8 cellular contexts compared by ENCODE assay signal in the genomic region with DNA sequence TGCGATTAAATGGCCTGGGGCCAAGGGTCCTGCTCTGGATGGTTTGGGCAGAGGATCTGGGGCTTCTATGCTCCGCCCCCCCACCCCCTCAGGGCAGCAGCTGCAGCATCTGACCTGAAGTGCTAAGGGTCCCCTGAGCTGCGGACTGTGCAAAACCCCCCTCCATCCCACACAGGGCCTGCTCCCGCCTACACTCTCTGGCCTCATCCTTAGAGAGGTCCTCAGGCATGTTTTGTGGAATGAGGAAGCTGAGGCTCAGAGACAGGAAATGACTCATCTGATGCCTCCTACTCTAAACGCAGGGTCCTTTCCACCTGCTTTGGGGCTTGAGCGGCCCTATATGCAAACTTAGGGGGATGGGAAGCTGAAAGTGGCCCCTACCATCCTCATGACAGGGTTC. TPM values are rescaled to one million over a fixed set of nuclear protein-coding genes. Genes with fewer than 3 reads are reported as not detected.
DNase-seq lines count a peak whose midpoint lies in the region; ATAC-seq lines count a peak whose summit lies in the region.

No MANE protein-coding gene starts in this region.

- no peaks in the 10 kb centered on the region for H3K27me3 ChIP-seq in MG63

- DNase-seq in Right ventricle myocardium inferior (ENCODE audit: missing footprints) (no peak), cardiac septum (ENCODE audit: low spot score) (no peak), MG63 (peak; percentile 71), astrocyte of the hippocampus (ENCODE audit: low read depth, low spot score) (peak; percentile 45), memory B cell (ENCODE audit: low spot score in 2 of 2) (peak; percentile 38 to 54)
- DNase-seq in stimulated activated CD4-positive, alpha-beta T cell treated with anti-CD3 and anti-CD28 coated beads, Interleukin-2, amount 100 ng/mL, for 48 hours: no peak
- DNase-seq in effector CD8-positive, alpha-beta T cell (lab: John Stamatoyannopoulos, UW): no peak

- no peaks in the 10 kb centered on the region for H3K36me3 Mint-ChIP-seq in memory B cell

- H3K4me3 Mint-ChIP-seq in memory B cell: peak overlapping the region; percentile 67

- peaks cover 43% of the 10 kb centered on the region for H3K4me1 Mint-ChIP-seq in memory B cell

- peak overlapping the region; percentile 90 for H3K27ac Mint-ChIP-seq in memory B cell

- H3K9me3 ChIP-seq in MG63: no peaks in the 10 kb centered on the region

- H3K9me3 Mint-ChIP-seq in memory B cell: no peaks in the 10 kb centered on the region

- no peaks in the 10 kb centered on the region for H3K36me3 ChIP-seq in MG63

- ATAC-seq in Right ventricle myocardium inferior (peak; percentile 64), HG02571 (IDR thresholded peaks at IDR 0.05; ENCODE audit: unreplicated experiment) (peak; percentile 81), memory B cell (ENCODE audit: low read depth) (peak; percentile 90)

- no peak overlapping the region for H3K4me3 ChIP-seq in MG63

- H3K27me3 Mint-ChIP-seq in memory B cell: no peaks in the 10 kb centered on the region

- intact Hi-C loops in Right ventricle myocardium inferior (cut with DNase I) (no loop called here), cardiac septum (cut with DNase I) (no loop called here)

RNA-seq across cellular contexts. Expression of gene CTSH, which starts 59.5 kb away (rescaled TPM):
- 67.8 TPM for total RNA-seq in Right ventricle myocardium inferior
- total RNA-seq in cardiac septum: 38.8 TPM
- 19.8 and 100 TPM in 2 replicates for total RNA-seq in MG63 (2014; rRNA removed; shearing (Covaris generic); ENCODE audit: low replicate concordance)

Comparison
In these comparisons a context has a peak if more than half of its experiments do, and no peak if none do; other contexts are left out.
1. DNase-seq: peak in MG63 (single experiment), astrocyte of the hippocampus (single experiment) and memory B cell (2 of 2); none in Right ventricle myocardium inferior (single experiment), cardiac septum (single experiment), stimulated activated CD4-positive, alpha-beta T cell treated with anti-CD3 and anti-CD28 coated beads, Interleukin-2, amount 100 ng/mL, for 48 hours (0 of 2) and effector CD8-positive, alpha-beta T cell (single experiment).
2. Peak in every context shown above with its lines, with median percentiles within 50 percentile points of each other: ATAC-seq.